In the genomic region with DNA sequence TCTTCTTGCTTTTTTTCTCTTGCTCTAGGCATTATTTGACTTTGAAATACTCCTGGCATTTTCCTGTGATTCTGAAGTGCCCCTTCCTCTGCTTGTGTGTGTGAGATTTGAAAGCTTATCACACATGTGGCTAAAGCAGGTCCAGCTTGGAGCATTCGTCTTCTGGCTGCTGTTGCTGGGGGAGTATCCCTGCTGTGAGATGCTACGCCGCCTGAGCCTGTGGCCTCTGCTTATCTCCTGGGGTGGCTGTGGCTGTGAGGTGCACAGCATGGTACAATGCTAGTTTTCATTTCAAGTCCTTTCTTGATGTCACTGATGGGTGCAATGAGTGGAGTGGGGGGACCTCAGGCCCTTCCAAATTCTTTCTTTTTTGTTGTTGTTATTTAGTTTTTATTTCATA, we compare ENCODE assay signal across 1 cellular context.
TF ChIP-seq lines count a peak whose summit lies in the region.

No MANE protein-coding gene starts in this region.

TF ChIP-seq in HEK293, 187 proteins besides CTCF, POLR2A, EP300 and RAD21 (continued from another document):
- TF ChIP-seq, protein P1, sequence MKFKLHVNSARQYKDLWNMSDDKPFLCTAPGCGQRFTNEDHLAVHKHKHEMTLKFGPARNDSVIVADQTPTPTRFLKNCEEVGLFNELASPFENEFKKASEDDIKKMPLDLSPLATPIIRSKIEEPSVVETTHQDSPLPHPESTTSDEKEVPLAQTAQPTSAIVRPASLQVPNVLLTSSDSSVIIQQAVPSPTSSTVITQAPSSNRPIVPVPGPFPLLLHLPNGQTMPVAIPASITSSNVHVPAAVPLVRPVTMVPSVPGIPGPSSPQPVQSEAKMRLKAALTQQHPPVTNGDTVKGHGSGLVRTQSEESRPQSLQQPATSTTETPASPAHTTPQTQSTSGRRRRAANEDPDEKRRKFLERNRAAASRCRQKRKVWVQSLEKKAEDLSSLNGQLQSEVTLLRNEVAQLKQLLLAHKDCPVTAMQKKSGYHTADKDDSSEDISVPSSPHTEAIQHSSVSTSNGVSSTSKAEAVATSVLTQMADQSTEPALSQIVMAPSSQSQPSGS (tag by site-specific recombination; IDR thresholded peaks at IDR 0.05; ENCODE audit: low read depth), result no peak
- TF ChIP-seq YY1 (tag by site-specific recombination; IDR thresholded peaks at IDR 0.05) (no peak), ZIC2 (tag by site-specific recombination; IDR thresholded peaks at IDR 0.05) (peak; percentile 69)
- TF ChIP-seq, protein P2, sequence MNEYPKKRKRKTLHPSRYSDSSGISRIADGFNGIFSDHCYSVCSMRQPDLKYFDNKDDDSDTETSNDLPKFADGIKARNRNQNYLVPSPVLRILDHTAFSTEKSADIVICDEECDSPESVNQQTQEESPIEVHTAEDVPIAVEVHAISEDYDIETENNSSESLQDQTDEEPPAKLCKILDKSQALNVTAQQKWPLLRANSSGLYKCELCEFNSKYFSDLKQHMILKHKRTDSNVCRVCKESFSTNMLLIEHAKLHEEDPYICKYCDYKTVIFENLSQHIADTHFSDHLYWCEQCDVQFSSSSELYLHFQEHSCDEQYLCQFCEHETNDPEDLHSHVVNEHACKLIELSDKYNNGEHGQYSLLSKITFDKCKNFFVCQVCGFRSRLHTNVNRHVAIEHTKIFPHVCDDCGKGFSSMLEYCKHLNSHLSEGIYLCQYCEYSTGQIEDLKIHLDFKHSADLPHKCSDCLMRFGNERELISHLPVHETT (tag by site-specific recombination; IDR thresholded peaks at IDR 0.05), result no peak
